Comparison of ENCODE assay signal across 15 cellular contexts in genomic region chr11:82980292-82980691, GRCh38.
DNase-seq lines count a peak whose midpoint lies in the region; ATAC-seq, FAIRE-seq and TF ChIP-seq lines count a peak whose summit lies in the region.
"Had no signal": no experiment of that assay in that cellular context is flagged by ENCODE, and none has a peak within 500 bp of the region (broad histone marks: within the 10 kb centered on the region; RNA-seq: fewer than 3 reads in every experiment).

No MANE protein-coding gene starts in this region.

- DNase-seq in AG20443 (ENCODE audit: low spot score) (peak; percentile 64), Karpas-422 (no peak), bronchial epithelial cell (ENCODE audit: low read depth) (peak; percentile 94), non-pigmented ciliary epithelial cell (ENCODE audit: low read depth) (peak; percentile 74)
- no peak for DNase-seq in central memory CD4-positive, alpha-beta T cell
- DNase-seq: activated naive CD8-positive, alpha-beta T cell treated with anti-CD3 and anti-CD28 coated beads, Interleukin-2, amount 10 ng/mL, durations not matched to agents 7 days and 5 days; heart right ventricle; KBM-7; naive thymus-derived CD4-positive, alpha-beta T cell; NK-92 treated with Interleukin-12 subunit alpha and Interleukin-12 subunit beta, amount 100 ng/mL, for 24 hours; stimulated activated CD4-positive, alpha-beta T cell treated with anti-CD3 and anti-CD28 coated beads, Interleukin-4, amount 100 ng/mL, for 1 hour had no signal

- H3K9me2 ChIP-seq in Karpas-422 (replicated peaks; ENCODE audit: insufficient read depth, low read length), result no peaks in the 10 kb centered on the region

- H3K79me2 ChIP-seq in Karpas-422 (ENCODE audit: low read length), result peaks cover 33% of the 10 kb centered on the region

- H3K9me3 ChIP-seq in Karpas-422 (ENCODE audit: low read length), result no peaks in the 10 kb centered on the region
- H3K9me3 ChIP-seq: heart right ventricle had no signal

- no peaks in the 10 kb centered on the region for H4K20me1 ChIP-seq in Karpas-422 (ENCODE audit: insufficient read depth, low read depth, low read length)

- H3K4me3 ChIP-seq in Karpas-422 (ENCODE audit: low read length) (no peak overlapping the region), bronchial epithelial cell (ENCODE audit: low read depth, low read length) (no peak overlapping the region)
- H3K4me3 ChIP-seq: heart right ventricle had no signal

- H3K4me1 ChIP-seq in Karpas-422 (ENCODE audit: low read length), result peaks cover 31% of the 10 kb centered on the region

- FAIRE-seq in bronchial epithelial cell (lab: Jason Lieb, UNC), result no peak
- FAIRE-seq: G401.6 had no signal

- no peak for TF ChIP-seq CTCF in bronchial epithelial cell (IDR thresholded peaks at IDR 0.05; ENCODE audit: insufficient read depth, low read length, severe bottlenecking)

- H2AFZ ChIP-seq in Karpas-422 (ENCODE audit: low read length), result no peak overlapping the region

- H3K27ac ChIP-seq in Karpas-422 (ENCODE audit: low read length), result peak overlapping the region; percentile 46

- peaks cover 68% of the 10 kb centered on the region for H3K36me3 ChIP-seq in Karpas-422 (ENCODE audit: insufficient read depth, low read length)
- H3K36me3 ChIP-seq in bronchial epithelial cell (ENCODE audit: control insufficient read depth, insufficient read depth, low read length), result peaks cover 4% of the 10 kb centered on the region

- H3K4me2 ChIP-seq in Karpas-422 (ENCODE audit: low read depth, low read length, poor library complexity, severe bottlenecking), result no peak overlapping the region

- H3K9ac ChIP-seq in Karpas-422 (ENCODE audit: low read length), result no peak overlapping the region

- ATAC-seq in HG03571 (IDR thresholded peaks at IDR 0.05; ENCODE audit: unreplicated experiment) (no peak), GM18858 (IDR thresholded peaks at IDR 0.05; ENCODE audit: unreplicated experiment) (no peak), GM21786 (IDR thresholded peaks at IDR 0.05; ENCODE audit: unreplicated experiment) (no peak)
- ATAC-seq: naive thymus-derived CD4-positive, alpha-beta T cell had no signal

- H3K27me3 ChIP-seq in Karpas-422 (ENCODE audit: low read length) (no peaks in the 10 kb centered on the region), bronchial epithelial cell (ENCODE audit: control insufficient read depth, insufficient read depth, low read length) (no peaks in the 10 kb centered on the region)
- H3K27me3 ChIP-seq: heart right ventricle had no signal

Comparison
In these comparisons a context has a peak if more than half of its experiments do, and no peak if none do; other contexts are left out.
1. DNase-seq: peak in AG20443 (single experiment), bronchial epithelial cell (single experiment) and non-pigmented ciliary epithelial cell (single experiment); none in Karpas-422 (single experiment) and central memory CD4-positive, alpha-beta T cell (single experiment).